In genomic region chr18:26546170-26546874, GRCh38 we compare ENCODE assay signal across 1 cellular context.
A peak's percentile ranks its signal among the peaks of the same experiment; 100 is the strongest.
TF ChIP-seq lines count a peak whose summit lies in the region.

No MANE protein-coding gene starts in this region.

TF ChIP-seq in HepG2, 621 proteins besides CTCF, POLR2A, EP300 and RAD21:
- TF ChIP-seq SMARCC2 (IDR thresholded peaks at IDR 0.05) (no peak), GFI1 (CRISPR knock-in tag; IDR thresholded peaks at IDR 0.05; ENCODE audit: borderline replicate concordance) (peak; percentile 56; the same call in 1 of the 2 replicates)
